1 cellular context compared by ENCODE assay signal in genomic region chr4:3729188-3729884, GRCh38.
TF ChIP-seq lines count a peak whose summit lies in the region.

No MANE protein-coding gene starts in this region.

TF ChIP-seq in HEK293, 187 proteins besides CTCF, POLR2A, EP300 and RAD21 (continued from another document):
- TF ChIP-seq TSHZ1 (tag by site-specific recombination; IDR thresholded peaks at IDR 0.05; ENCODE audit: borderline replicate concordance) (no peak), ZNF704 (tag by site-specific recombination; IDR thresholded peaks at IDR 0.05) (no peak), ZNF366 (tag by site-specific recombination; conservative IDR thresholded peaks at IDR 0.05) (no peak), ZNF449 (tag by site-specific recombination; IDR thresholded peaks at IDR 0.05) (no peak), KLF9 (tag by site-specific recombination; IDR thresholded peaks at IDR 0.05; ENCODE audit: low read depth) (no peak), ZNF354C (tag by site-specific recombination; IDR thresholded peaks at IDR 0.05; ENCODE audit: borderline replicate concordance, low read depth) (no peak), ZNF514 (tag by site-specific recombination; IDR thresholded peaks at IDR 0.05) (no peak), ZNF16 (tag by site-specific recombination; IDR thresholded peaks at IDR 0.05; ENCODE audit: low read depth) (peak; percentile 91), ZNF202 (tag by site-specific recombination; IDR thresholded peaks at IDR 0.05; ENCODE audit: borderline replicate concordance) (no peak), KLF10 (tag by site-specific recombination; IDR thresholded peaks at IDR 0.05) (no peak), GLIS1 (tag by site-specific recombination; IDR thresholded peaks at IDR 0.05) (peak; percentile 73), ZNF155 (tag by site-specific recombination; IDR thresholded peaks at IDR 0.05) (no peak)
